In genomic region chr2:232315923-232316299, GRCh38 we compare ENCODE assay signal across 8 cellular contexts.
DNase-seq lines count a peak whose midpoint lies in the region; ATAC-seq and TF ChIP-seq lines count a peak whose summit lies in the region.

No MANE protein-coding gene starts in this region.

- H3K4me2 ChIP-seq in DND-41 (ENCODE audit: insufficient read depth, low read length): no peak overlapping the region

- H3K4me3 Mint-ChIP-seq in endothelial cell (ENCODE audit: unreplicated experiment): no peak overlapping the region

- H3K36me3 ChIP-seq in DND-41 (ENCODE audit: insufficient read depth, low read length): 0 out of 2 replicates have a peak, but pooled peaks cover 9% of the 10 kb centered on the region
- H3K36me3 ChIP-seq in SJSA1: no peaks in the 10 kb centered on the region
- H3K36me3 ChIP-seq in rectal smooth muscle tissue (ENCODE audit: control insufficient read depth, insufficient read depth, low read length): no peaks in the 10 kb centered on the region

- H3K4me1 Mint-ChIP-seq in endothelial cell (ENCODE audit: unreplicated experiment): peaks cover 39% of the 10 kb centered on the region

- H3K9me3 ChIP-seq in DND-41 (ENCODE audit: insufficient read depth, low read length, severe bottlenecking) (peaks cover 13% of the 10 kb centered on the region), SJSA1 (replicated peaks) (peaks cover 7% of the 10 kb centered on the region)

- peaks cover 5% of the 10 kb centered on the region for H3K9me3 Mint-ChIP-seq in endothelial cell (ENCODE audit: unreplicated experiment)

- H3K4me1 ChIP-seq in DND-41 (ENCODE audit: insufficient read depth, low read length) (peaks cover 43% of the 10 kb centered on the region), SJSA1 (replicated peaks) (peaks cover 16% of the 10 kb centered on the region), rectal smooth muscle tissue (ENCODE audit: control insufficient read depth, insufficient read depth, low read length) (no peaks in the 10 kb centered on the region)

- H4K20me1 ChIP-seq in DND-41 (ENCODE audit: insufficient read depth, low read length): no peaks in the 10 kb centered on the region

- TF ChIP-seq CTCF in DND-41 (IDR thresholded peaks at IDR 0.05; ENCODE audit: borderline replicate concordance, extremely low read depth, low read length, poor library complexity, severe bottlenecking) (no peak), endothelial cell (IDR thresholded peaks at IDR 0.05; ENCODE audit: unreplicated experiment) (no peak)

- H3K36me3 Mint-ChIP-seq in endothelial cell (ENCODE audit: low read depth, unreplicated experiment): peaks cover 32% of the 10 kb centered on the region

- DNase-seq in DND-41: no peak
- DNase-seq in SJSA1 (ENCODE audit: low read depth in 1 of 2, low spot score in 2 of 2): no peak
- DNase-seq in endothelial cell (ENCODE audit: low spot score): no peak
- DNase-seq in ACHN: no peak
- DNase-seq in RKO (ENCODE audit: low spot score): no peak

- H3K27me3 ChIP-seq in DND-41 (ENCODE audit: insufficient read depth, low read length, poor library complexity) (no peaks in the 10 kb centered on the region), SJSA1 (replicated peaks) (no peaks in the 10 kb centered on the region), rectal smooth muscle tissue (ENCODE audit: control insufficient read depth, insufficient read depth, low read length) (no peaks in the 10 kb centered on the region)

- no peak overlapping the region for H2AFZ ChIP-seq in DND-41 (ENCODE audit: low read depth, low read length)

- H3K9ac ChIP-seq in DND-41 (ENCODE audit: low read depth, low read length): peak overlapping the region; percentile 31; the same call in 1 of the 2 replicates
- H3K9ac ChIP-seq in rectal smooth muscle tissue (ENCODE audit: low read length): no peak overlapping the region

- ATAC-seq in DND-41 (ENCODE audit: insufficient read depth, low read depth) (no peak; the same call in 2 of the 3 replicates), GM21619 (IDR thresholded peaks at IDR 0.05; ENCODE audit: unreplicated experiment) (no peak), GM18505 (IDR thresholded peaks at IDR 0.05; ENCODE audit: unreplicated experiment) (no peak)

- no peak for TF ChIP-seq POLR2A in GM18505 (IDR thresholded peaks at IDR 0.05; ENCODE audit: borderline replicate concordance, extremely low read depth, insufficient read depth, insufficient read length)

- no peak overlapping the region for H3K4me3 ChIP-seq in DND-41 (ENCODE audit: low read depth in 1 of 2, low read length in 2 of 2)
- H3K4me3 ChIP-seq in SJSA1: no peak overlapping the region
- no peak overlapping the region for H3K4me3 ChIP-seq in rectal smooth muscle tissue (ENCODE audit: low read length)

- in situ Hi-C loops in ACHN (cut with HindIII; ENCODE audit: low pct_ligation_motif_present, low pct_unique_long_range_greater_than_20kb, low sequenced_read_pairs): no loop called here

- no peaks in the 10 kb centered on the region; the same call in 1 of the 2 replicates for H3K79me2 ChIP-seq in DND-41 (ENCODE audit: insufficient read depth, low read length)

- H3K27ac Mint-ChIP-seq in endothelial cell (ENCODE audit: unreplicated experiment): peak overlapping the region; percentile 99

- peaks cover 11% of the 10 kb centered on the region for H3K27me3 Mint-ChIP-seq in endothelial cell (ENCODE audit: unreplicated experiment)

- H3K27ac ChIP-seq in DND-41 (ENCODE audit: low read length) (peak overlapping the region; percentile 82), SJSA1 (peak overlapping the region; percentile 70), rectal smooth muscle tissue (ENCODE audit: low read depth, low read length) (peak overlapping the region; percentile 5)

Comparison
In these comparisons a context has a peak if more than half of its experiments do, and no peak if none do; other contexts are left out.
1. H3K27ac ChIP-seq: peak in every context shown above with its lines; median percentile 82 in DND-41; 70 in SJSA1; 5 in rectal smooth muscle tissue.